20 cellular contexts compared by ENCODE assay signal in genomic region chr2:73255907-73256617, GRCh38. TPM values are rescaled to one million over a fixed set of nuclear protein-coding genes. Genes with fewer than 3 reads are reported as not detected.
DNase-seq lines count a peak whose midpoint lies in the region; ATAC-seq, FAIRE-seq and TF ChIP-seq lines count a peak whose summit lies in the region.
"Had no signal": no experiment of that assay in that cellular context is flagged by ENCODE, and none has a peak within 500 bp of the region (broad histone marks: within the 10 kb centered on the region; RNA-seq: fewer than 3 reads in every experiment).

No MANE protein-coding gene starts in this region.

- no peak for TF ChIP-seq EP300 in A549 (IDR thresholded peaks at IDR 0.05)

- no peaks in the 10 kb centered on the region for H3K27me3 ChIP-seq in GM23338 (ENCODE audit: insufficient read depth)
- H3K27me3 ChIP-seq: thyroid gland had no signal

- H3K36me3 Mint-ChIP-seq in GM23338 (ENCODE audit: low read depth) = peaks cover 41% of the 10 kb centered on the region
- H3K36me3 Mint-ChIP-seq in effector memory CD8-positive, alpha-beta T cell (ENCODE audit: insufficient read depth) = peaks cover 10% of the 10 kb centered on the region
- peaks cover 17% of the 10 kb centered on the region for H3K36me3 Mint-ChIP-seq in activated naive CD4-positive, alpha-beta T cell treated with anti-CD3 and anti-CD28 coated beads, Interleukin-2, amount 10 ng/mL, durations not matched to agents 7 days and 5 days

- H3K4me3 ChIP-seq in A549 (no peak overlapping the region), GM23338 (no peak overlapping the region)
- H3K4me3 ChIP-seq: K562, psoas muscle, thyroid gland had no signal

- CTCF ChIA-PET in A549 (lab: Yijun Ruan, JAX) = interaction anchor here (0.8 to 4.8 kb wide), 7 partner anchors 7 to 170 kb away, joined by 3 to 50 read pairs (median 5); partner anchors contain the start of gene EGR4
- CTCF ChIA-PET in activated naive CD4-positive, alpha-beta T cell treated with anti-CD3 and anti-CD28 coated beads, Interleukin-2, amount 10 ng/mL, durations not matched to agents 7 days and 5 days (lab: Charles Lee) = interaction anchor here (1.1 to 1.6 kb wide), 3 partner anchors 11 to 35 kb away, joined by 3 read pairs; no protein-coding TSS in a partner anchor

- no peaks in the 10 kb centered on the region for H3K9me2 ChIP-seq in GM23338 (ENCODE audit: insufficient read depth)

- H3K9me3 ChIP-seq in A549 = no peaks in the 10 kb centered on the region
- H3K9me3 ChIP-seq: Caco-2, psoas muscle, thyroid gland had no signal

- no peaks in the 10 kb centered on the region for H3K4me1 ChIP-seq in A549
- H3K4me1 ChIP-seq in GM23338 (ENCODE audit: insufficient read depth) = peaks cover 11% of the 10 kb centered on the region
- H3K4me1 ChIP-seq: Caco-2, psoas muscle, thyroid gland had no signal

- H3K4me2 ChIP-seq in A549 (no peak overlapping the region), GM23338 (no peak overlapping the region)

- H3K27ac ChIP-seq in A549 = no peak overlapping the region
- H3K27ac ChIP-seq in GM23338 (ENCODE audit: low read depth) = no peak overlapping the region
- H3K27ac ChIP-seq: HL-60, psoas muscle, thyroid gland had no signal

- ATAC-seq in A549 (peak; percentile 2 to 7; a peak in 3 of 6 replicates), GM23338 (peak; percentile 7)
- no peak for ATAC-seq in effector memory CD8-positive, alpha-beta T cell (replicated peaks)
- ATAC-seq: K562, psoas muscle had no signal

- H3K27me3 Mint-ChIP-seq in GM23338 (ENCODE audit: insufficient read depth, low read depth, poor library complexity) = peaks cover 14% of the 10 kb centered on the region
- no peaks in the 10 kb centered on the region for H3K27me3 Mint-ChIP-seq in effector memory CD8-positive, alpha-beta T cell
- H3K27me3 Mint-ChIP-seq in activated naive CD4-positive, alpha-beta T cell treated with anti-CD3 and anti-CD28 coated beads, Interleukin-2, amount 10 ng/mL, durations not matched to agents 7 days and 5 days = no peaks in the 10 kb centered on the region

- 64% methylated on average over 5 of the region's 5 CpGs for WGBS in A549 (ENCODE audit: missing lambda C conversion rate)

- peaks cover 24% of the 10 kb centered on the region; the same call in 2 of the 3 replicates for H3K4me1 Mint-ChIP-seq in GM23338
- H3K4me1 Mint-ChIP-seq in effector memory CD8-positive, alpha-beta T cell (ENCODE audit: low read depth in 2 of 2) = peaks cover 3 to 4% of the 10 kb centered on the region in 2 donors
- no peaks in the 10 kb centered on the region for H3K4me1 Mint-ChIP-seq in activated naive CD4-positive, alpha-beta T cell treated with anti-CD3 and anti-CD28 coated beads, Interleukin-2, amount 10 ng/mL, durations not matched to agents 7 days and 5 days
- H3K4me1 Mint-ChIP-seq: nephron had no signal

- H3K36me3 ChIP-seq in GM23338 (ENCODE audit: insufficient read depth) = no peaks in the 10 kb centered on the region

- H3K27ac Mint-ChIP-seq in GM23338 = no peak overlapping the region
- H3K27ac Mint-ChIP-seq in effector memory CD8-positive, alpha-beta T cell = peak overlapping the region; percentile 17 to 74
- H3K27ac Mint-ChIP-seq in activated naive CD4-positive, alpha-beta T cell treated with anti-CD3 and anti-CD28 coated beads, Interleukin-2, amount 10 ng/mL, durations not matched to agents 7 days and 5 days = no peak overlapping the region
- H3K27ac Mint-ChIP-seq: activated naive CD4-positive, alpha-beta T cell treated with anti-CD3 and anti-CD28 coated beads for 36 hours; nephron had no signal

- H2AFZ ChIP-seq in GM23338 = no peak overlapping the region

- no peak for TF ChIP-seq RAD21 in A549 (conservative IDR thresholded peaks at IDR 0.05 in 1 of 2, IDR thresholded peaks at IDR 0.05 in 1 of 2)

- H3F3A ChIP-seq in GM23338 (replicated peaks; ENCODE audit: low read depth) = peaks cover 7% of the 10 kb centered on the region; the same call in 1 of the 2 replicates

- H3K4me3 Mint-ChIP-seq in GM23338 = no peak overlapping the region
- no peak overlapping the region for H3K4me3 Mint-ChIP-seq in effector memory CD8-positive, alpha-beta T cell
- no peak overlapping the region for H3K4me3 Mint-ChIP-seq in activated naive CD4-positive, alpha-beta T cell treated with anti-CD3 and anti-CD28 coated beads, Interleukin-2, amount 10 ng/mL, durations not matched to agents 7 days and 5 days
- H3K4me3 Mint-ChIP-seq: activated naive CD4-positive, alpha-beta T cell treated with anti-CD3 and anti-CD28 coated beads for 36 hours; nephron had no signal

- no peaks in the 10 kb centered on the region for H3K79me2 ChIP-seq in GM23338 (replicated peaks; ENCODE audit: insufficient read depth)

- peaks cover 24% of the 10 kb centered on the region for H4K20me1 ChIP-seq in GM23338 (replicated peaks; ENCODE audit: insufficient read depth)

- POLR2A ChIA-PET in A549 (lab: Yijun Ruan, JAX) = interaction anchor here (2.1 kb wide), 1 partner anchor 23 kb away, joined by 8 read pairs; the partner anchor contains the start of genes CCT7 and PRADC1

- no peaks in the 10 kb centered on the region for H3K9me3 Mint-ChIP-seq in GM23338
- H3K9me3 Mint-ChIP-seq in effector memory CD8-positive, alpha-beta T cell = no peaks in the 10 kb centered on the region
- no peaks in the 10 kb centered on the region for H3K9me3 Mint-ChIP-seq in activated naive CD4-positive, alpha-beta T cell treated with anti-CD3 and anti-CD28 coated beads, Interleukin-2, amount 10 ng/mL, durations not matched to agents 7 days and 5 days
- H3K9me3 Mint-ChIP-seq: activated naive CD4-positive, alpha-beta T cell treated with anti-CD3 and anti-CD28 coated beads for 36 hours; nephron had no signal

- no peak for FAIRE-seq in A549 (lab: Jason Lieb, UNC)
- FAIRE-seq: endometrium, G401.6, GM12891, K562 had no signal

- TF ChIP-seq POLR2A in A549 (IDR thresholded peaks at IDR 0.05; ENCODE audit: low read length) = no peak

- DNase-seq in A549 (ENCODE audit: low read depth in 1 of 2, low spot score in 1 of 2) (no peak), GM23338 (ENCODE audit: low spot score) (peak; percentile 19), GF-D8 (lab: John Stamatoyannopoulos, UW) (no peak), DMS153 (lab: John Stamatoyannopoulos, UW) (no peak)
- DNase-seq in effector memory CD8-positive, alpha-beta T cell = no peak
- DNase-seq in activated naive CD4-positive, alpha-beta T cell treated with anti-CD3 and anti-CD28 coated beads, Interleukin-2, amount 10 ng/mL, durations not matched to agents 7 days and 5 days = no peak
- DNase-seq: activated CD4-positive, CD25-positive, alpha-beta regulatory T cell treated with anti-CD3 and anti-CD28 coated beads, Interleukin-2, amount 50 U/mL, for 72 hours; activated naive CD4-positive, alpha-beta T cell treated with anti-CD3 and anti-CD28 coated beads for 36 hours; Caco-2; hippocampal formation; NCI-H524 treated with DMSO at 0.1 percent for 48 hours; psoas muscle; thyroid gland had no signal

- TF ChIP-seq CTCF in A549 (IDR thresholded peaks at IDR 0.05) = no peak
- TF ChIP-seq CTCF in GM23338 (conservative IDR thresholded peaks at IDR 0.05; ENCODE audit: low read depth in 2 of 2) = no peak

TF ChIP-seq in A549, 52 proteins besides CTCF, POLR2A, EP300 and RAD21 (continues in another document):
- TF ChIP-seq CEBPB (IDR thresholded peaks at IDR 0.05) = no peak

TF ChIP-seq in GM23338, 12 proteins besides CTCF, POLR2A, EP300 and RAD21 (continues in another document):
- TF ChIP-seq JUNB (IDR thresholded peaks at IDR 0.05; ENCODE audit: unreplicated experiment) = no peak

RNA-seq across cellular contexts. Expression of gene CCT7, which starts 22.0 kb away (rescaled TPM):
- 685 and 775 TPM in 2 replicates for polyA plus RNA-seq in A549 (2011; rRNA removed)
- polyA plus RNA-seq in A549 (2012; cell fraction: cytosol; rRNA removed) = 758 and 765 TPM in 2 replicates
- polyA plus RNA-seq in A549 (2012; cell fraction: nucleus; rRNA removed) = 705 and 733 TPM in 2 replicates
- polyA plus RNA-seq in A549 (2017; fragmentation: RNase III; extraction: RNeasy Plus Mini Kit Qiagen cat#74134 plus additional on column Dnase treatment) = 750 to 850 TPM (median 838 TPM) in 3 replicates
- polyA minus RNA-seq in A549 (2011; rRNA and poly(A)+ RNA removed) = 729 and 802 TPM in 2 replicates
- 516 and 642 TPM in 2 replicates for total RNA-seq in GM23338 (2014; rRNA removed; shearing (Covaris generic))
- polyA plus RNA-seq in GM23338 (2016; fragmentation: Nextera tagmentation; extraction: Ambion mirVana) = 269 and 287 TPM in 2 replicates

RNA-seq across cellular contexts. Expression of gene PRADC1, which starts 23.0 kb away (rescaled TPM):
- polyA plus RNA-seq in A549 (2011; rRNA removed) (9.5 and 11.2 TPM in 2 replicates), A549 (2017; fragmentation: RNase III; extraction: RNeasy Plus Mini Kit Qiagen cat#74134 plus additional on column Dnase treatment) (12.1 to 13.9 TPM (median 12.4 TPM) in 3 replicates), GM23338 (2016; fragmentation: Nextera tagmentation; extraction: Ambion mirVana) (6.8 and 8.3 TPM in 2 replicates)
- polyA plus RNA-seq in A549 (2012; cell fraction: cytosol; rRNA removed) = 19.3 and 26.0 TPM in 2 replicates
- 11.1 and 12.5 TPM in 2 replicates for polyA plus RNA-seq in A549 (2012; cell fraction: nucleus; rRNA removed)
- 12.2 and 14.2 TPM in 2 replicates for polyA minus RNA-seq in A549 (2011; rRNA and poly(A)+ RNA removed)
- 6.5 and 8.6 TPM in 2 replicates for total RNA-seq in GM23338 (2014; rRNA removed; shearing (Covaris generic))

RNA-seq across cellular contexts. Expression of gene FBXO41, which starts 28.2 kb away (rescaled TPM):
- polyA plus RNA-seq in A549 (2011; rRNA removed) = 3.2 and 4.8 TPM in 2 replicates
- polyA plus RNA-seq in A549 (2012; cell fraction: cytosol; rRNA removed) = 2.9 and 4.4 TPM in 2 replicates
- polyA plus RNA-seq in A549 (2012; cell fraction: nucleus; rRNA removed) = 12.7 and 13.0 TPM in 2 replicates
- polyA plus RNA-seq in A549 (2017; fragmentation: RNase III; extraction: RNeasy Plus Mini Kit Qiagen cat#74134 plus additional on column Dnase treatment) = 5.0 to 7.0 TPM (median 6.4 TPM) in 3 replicates
- polyA minus RNA-seq in A549 (2011; rRNA and poly(A)+ RNA removed) = 4.7 and 5.1 TPM in 2 replicates
- total RNA-seq in GM23338 (2014; rRNA removed; shearing (Covaris generic)) = 13.8 and 16.5 TPM in 2 replicates
- polyA plus RNA-seq in GM23338 (2016; fragmentation: Nextera tagmentation; extraction: Ambion mirVana) = 3.1 and 3.5 TPM in 2 replicates

RNA-seq across cellular contexts. Expression of gene EGR4, which starts 37.3 kb away (rescaled TPM):
- 0.03 TPM in 1 of 2 replicates, not detected in the other for polyA plus RNA-seq in A549 (2011; rRNA removed)
- 0.05 and 0.12 TPM in 2 replicates for polyA plus RNA-seq in A549 (2012; cell fraction: cytosol; rRNA removed)
- polyA plus RNA-seq in A549 (2012; cell fraction: nucleus; rRNA removed) = 0.18 and 0.26 TPM in 2 replicates
- not detected in 3 replicates for polyA plus RNA-seq in A549 (2017; fragmentation: RNase III; extraction: RNeasy Plus Mini Kit Qiagen cat#74134 plus additional on column Dnase treatment)
- 0.10 TPM in 1 of 2 replicates, not detected in the other for polyA minus RNA-seq in A549 (2011; rRNA and poly(A)+ RNA removed)
- total RNA-seq in GM23338 (2014; rRNA removed; shearing (Covaris generic)) = not detected in 2 replicates
- 0.23 TPM in 1 of 2 replicates, not detected in the other for polyA plus RNA-seq in GM23338 (2016; fragmentation: Nextera tagmentation; extraction: Ambion mirVana)
- total RNA-seq: Caco-2, K562, psoas muscle, thyroid gland had no signal
- polyA plus RNA-seq: K562, keratinocyte, psoas muscle had no signal

RNA-seq across cellular contexts. Expression of gene SMYD5, which starts 42.0 kb away (rescaled TPM):
- polyA plus RNA-seq in A549 (2011; rRNA removed) (40.3 and 52.5 TPM in 2 replicates), A549 (2017; fragmentation: RNase III; extraction: RNeasy Plus Mini Kit Qiagen cat#74134 plus additional on column Dnase treatment) (46.7 to 53.2 TPM (median 52.2 TPM) in 3 replicates), GM23338 (2016; fragmentation: Nextera tagmentation; extraction: Ambion mirVana) (17.9 and 20.5 TPM in 2 replicates)
- polyA plus RNA-seq in A549 (2012; cell fraction: cytosol; rRNA removed) = 42.8 and 52.8 TPM in 2 replicates
- polyA plus RNA-seq in A549 (2012; cell fraction: nucleus; rRNA removed) = 85.2 and 90.1 TPM in 2 replicates
- 65.1 and 84.2 TPM in 2 replicates for polyA minus RNA-seq in A549 (2011; rRNA and poly(A)+ RNA removed)
- total RNA-seq in GM23338 (2014; rRNA removed; shearing (Covaris generic)) = 45.8 and 47.3 TPM in 2 replicates

Comparison
In these comparisons a context has a peak if more than half of its experiments do, and no peak if none do; other contexts are left out.
1. H3K27ac Mint-ChIP-seq: peak in effector memory CD8-positive, alpha-beta T cell (2 of 2); none in GM23338 (single experiment) and activated naive CD4-positive, alpha-beta T cell treated with anti-CD3 and anti-CD28 coated beads, Interleukin-2, amount 10 ng/mL, durations not matched to agents 7 days and 5 days (single experiment).